In genomic region chr3:46163551-46163981, GRCh38 we compare ENCODE assay signal across 17 cellular contexts. TPM values are rescaled to one million over a fixed set of nuclear protein-coding genes. Genes with fewer than 3 reads are reported as not detected.
DNase-seq lines count a peak whose midpoint lies in the region; ATAC-seq and TF ChIP-seq lines count a peak whose summit lies in the region.
"Had no signal": no experiment of that assay in that cellular context is flagged by ENCODE, and none has a peak within 500 bp of the region (broad histone marks: within the 10 kb centered on the region; RNA-seq: fewer than 3 reads in every experiment).

No MANE protein-coding gene starts in this region.

- DNase-seq in SIG-M5 treated with dmso at 0.1 percent for 504 hours (lab: John Stamatoyannopoulos, UW; ENCODE audit: unreplicated experiment) = peak; percentile 30
- no peak for DNase-seq in SIG-M5 (lab: John Stamatoyannopoulos, UW)
- DNase-seq in adipocyte (ENCODE audit: low read depth) = peak; percentile 15
- DNase-seq in hepatocyte (ENCODE audit: low spot score) = peak; percentile 53
- DNase-seq in upper lobe of right lung = no peak
- DNase-seq in RKO (ENCODE audit: low spot score) = no peak
- DNase-seq in stimulated activated CD4-positive, alpha-beta T cell treated with anti-CD3 and anti-CD28 coated beads, Interleukin-4, amount 100 ng/mL, for 4 hours = no peak
- DNase-seq: activated T-cell treated with anti-CD3 and anti-CD28 coated beads, Interleukin-2, amount 50 U/mL, for 48 hours; adrenal gland; GF-D8; KBM-7; NCI-H1436; NCI-H524; stimulated activated naive CD4-positive, alpha-beta T cell treated with Interleukin-2 at 50 U/mL for 16 hours had no signal

- H3K36me3 ChIP-seq in adipocyte (ENCODE audit: control insufficient read depth, insufficient read depth, low read length, severe bottlenecking) (no peaks in the 10 kb centered on the region), hepatocyte (replicated peaks; ENCODE audit: insufficient read depth, low read depth) (no peaks in the 10 kb centered on the region), upper lobe of right lung (no peaks in the 10 kb centered on the region)
- H3K36me3 ChIP-seq: adrenal gland, neutrophil had no signal

- 58% methylated on average over 3 of the region's 3 CpGs for WGBS in hepatocyte (ENCODE audit: low lambda C conversion rate, missing lambda C conversion rate)

- no peak overlapping the region for H3K9ac ChIP-seq in adipocyte (ENCODE audit: low read length)

- intact Hi-C loops in upper lobe of right lung (cut with DNase I) = no loop called here

- H3K4me2 ChIP-seq in hepatocyte = peak overlapping the region; percentile 53

- H3K27me3 ChIP-seq in adipocyte (replicated peaks; ENCODE audit: control insufficient read depth, insufficient read depth, low read length) = no peaks in the 10 kb centered on the region
- H3K27me3 ChIP-seq in hepatocyte = no peaks in the 10 kb centered on the region
- no peaks in the 10 kb centered on the region for H3K27me3 ChIP-seq in upper lobe of right lung
- H3K27me3 ChIP-seq: adrenal gland, neutrophil had no signal

- H3K4me1 ChIP-seq in adipocyte (ENCODE audit: control insufficient read depth, insufficient read depth, low read length) (peaks cover 2% of the 10 kb centered on the region), hepatocyte (ENCODE audit: insufficient read depth) (peaks cover 19% of the 10 kb centered on the region), upper lobe of right lung (no peaks in the 10 kb centered on the region)
- H3K4me1 ChIP-seq: adrenal gland had no signal

- H3K27ac ChIP-seq in hepatocyte (peak overlapping the region; percentile 90), upper lobe of right lung (no peak overlapping the region)
- H3K27ac ChIP-seq: adrenal gland, coronary artery, neutrophil had no signal

- H3K9me2 ChIP-seq in hepatocyte (replicated peaks; ENCODE audit: insufficient read depth) = no peaks in the 10 kb centered on the region

- no peak overlapping the region for H2AFZ ChIP-seq in hepatocyte

- H3K9me3 ChIP-seq in adipocyte (ENCODE audit: control insufficient read depth, low read length) (no peaks in the 10 kb centered on the region), hepatocyte (ENCODE audit: low read depth) (no peaks in the 10 kb centered on the region), upper lobe of right lung (no peaks in the 10 kb centered on the region)
- H3K9me3 ChIP-seq: adrenal gland, neutrophil had no signal

- peak; percentile 71 for ATAC-seq in upper lobe of right lung
- ATAC-seq in HG02610 (IDR thresholded peaks at IDR 0.05; ENCODE audit: unreplicated experiment) = no peak

- no peak overlapping the region for H3K4me3 ChIP-seq in adipocyte (ENCODE audit: low read length)
- no peak overlapping the region for H3K4me3 ChIP-seq in hepatocyte
- H3K4me3 ChIP-seq in upper lobe of right lung = no peak overlapping the region
- H3K4me3 ChIP-seq: adrenal gland, coronary artery had no signal

- H4K20me1 ChIP-seq in hepatocyte (ENCODE audit: insufficient read depth, poor library complexity, severe bottlenecking) = no peaks in the 10 kb centered on the region

- TF ChIP-seq CTCF in hepatocyte (IDR thresholded peaks at IDR 0.05; ENCODE audit: poor library complexity) = no peak
- TF ChIP-seq CTCF in upper lobe of right lung (IDR thresholded peaks at IDR 0.05) = no peak

- no peaks in the 10 kb centered on the region for H3K79me2 ChIP-seq in hepatocyte

RNA-seq across cellular contexts. Expression of gene CCR1, which starts 44.5 kb away (rescaled TPM):
- 2.7 and 3.5 TPM in 2 replicates for total RNA-seq in hepatocyte
- 1.8 and 2.3 TPM in 2 replicates for polyA plus RNA-seq in hepatocyte
- 40.9 TPM for total RNA-seq in upper lobe of right lung

Comparison
In these comparisons a context has a peak if more than half of its experiments do, and no peak if none do; other contexts are left out.
1. DNase-seq: peak in SIG-M5 treated with dmso at 0.1 percent for 504 hours (single experiment), adipocyte (single experiment) and hepatocyte (single experiment); none in SIG-M5 (single experiment), upper lobe of right lung (single experiment), RKO (single experiment) and stimulated activated CD4-positive, alpha-beta T cell treated with anti-CD3 and anti-CD28 coated beads, Interleukin-4, amount 100 ng/mL, for 4 hours (0 of 2).